In the genomic region with DNA sequence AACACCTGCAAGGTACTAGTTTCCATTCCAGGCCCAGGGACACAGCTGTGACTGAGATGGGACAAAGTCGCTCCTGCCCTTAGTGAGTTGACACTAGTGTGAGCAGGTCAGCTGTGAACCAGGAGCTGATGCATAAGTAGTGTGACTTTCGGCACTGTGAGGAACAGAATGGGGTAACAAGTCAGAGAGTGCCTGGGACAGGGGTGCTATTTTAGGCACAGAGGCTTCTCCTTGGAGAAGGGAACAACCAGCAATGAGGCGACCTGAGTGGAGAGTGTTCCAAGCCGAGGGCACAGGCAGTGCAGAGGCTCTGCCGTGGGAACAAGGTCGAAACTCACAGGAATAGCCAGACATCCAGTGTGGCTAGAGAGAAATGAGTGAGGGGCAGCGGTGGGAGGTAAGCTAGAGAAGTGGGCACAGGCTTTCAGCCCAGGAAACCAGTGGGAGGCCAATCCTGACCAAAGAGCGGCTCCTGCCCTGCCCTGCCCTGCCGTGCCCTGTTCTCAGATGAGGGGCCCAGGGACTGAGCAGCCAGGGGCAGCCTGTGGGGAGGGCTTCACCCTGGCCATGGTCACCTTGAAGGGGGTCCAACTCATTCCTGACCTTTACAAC, we compare ENCODE assay signal across 20 cellular contexts.
"Had no signal": no experiment of that assay in that cellular context is flagged by ENCODE, and none has a peak within 500 bp of the region (broad histone marks: within the 10 kb centered on the region; RNA-seq: fewer than 3 reads in every experiment).

No MANE protein-coding gene starts in this region.

- H3K27ac Mint-ChIP-seq: activated CD8-positive, alpha-beta T cell treated with anti-CD3 and anti-CD28 coated beads for 36 hours; dendritic cell treated with granulocyte-macrophage colony-stimulating factor and Interleukin-4, amounts not matched to agents 40 ng/mL and 50 ng/mL, for 4 days; mesothelial cell of epicardium; progenitor cell of endocrine pancreas had no signal

- DNase-seq: activated CD4-positive, alpha-beta T cell treated with anti-CD3 and anti-CD28 coated beads for 48 hours; activated CD4-positive, CD25-positive, alpha-beta regulatory T cell; activated CD8-positive, alpha-beta T cell treated with anti-CD3 and anti-CD28 coated beads for 36 hours; activated effector memory CD4-positive, alpha-beta T cell treated with Interleukin-2 at 50 U/mL for 16 hours; activated naive CD4-positive, alpha-beta T cell treated with anti-CD3 and anti-CD28 coated beads, Interleukin-2, amount 50 U/mL, for 16 hours; activated T-cell treated with anti-CD3 and anti-CD28 coated beads, Interleukin-2, amount 50 U/mL, for 48 hours; effector CD8-positive, alpha-beta T cell; lower lobe of right lung; occipital lobe; SK-N-SH had no signal

- H3K4me3 Mint-ChIP-seq: activated CD8-positive, alpha-beta T cell treated with anti-CD3 and anti-CD28 coated beads for 36 hours; dendritic cell treated with granulocyte-macrophage colony-stimulating factor and Interleukin-4, amounts not matched to agents 40 ng/mL and 50 ng/mL, for 4 days; mesothelial cell of epicardium; natural killer cell treated with Interleukin-12 subunit alpha and Interleukin-12 subunit beta and Interleukin-15 and Interleukin-18, amount 100 ng/mL, for 72 hours had no signal

- FAIRE-seq: astrocyte, endothelial cell of umbilical vein had no signal

- H3K4me3 ChIP-seq: breast epithelium, esophagus muscularis mucosa, gastroesophageal sphincter, lower lobe of right lung, skin epidermis had no signal

- H3K9me3 Mint-ChIP-seq: activated CD8-positive, alpha-beta T cell treated with anti-CD3 and anti-CD28 coated beads for 36 hours; dendritic cell treated with granulocyte-macrophage colony-stimulating factor and Interleukin-4, amounts not matched to agents 40 ng/mL and 50 ng/mL, for 4 days; mesothelial cell of epicardium; natural killer cell treated with Interleukin-12 subunit alpha and Interleukin-12 subunit beta and Interleukin-15 and Interleukin-18, amount 100 ng/mL, for 72 hours had no signal

- H3K4me1 ChIP-seq: breast epithelium, esophagus muscularis mucosa, gastroesophageal sphincter, lower lobe of right lung had no signal

- H3K36me3 Mint-ChIP-seq: mesothelial cell of epicardium; natural killer cell treated with Interleukin-12 subunit alpha and Interleukin-12 subunit beta and Interleukin-15 and Interleukin-18, amount 100 ng/mL, for 72 hours had no signal

- H3K27me3 ChIP-seq: breast epithelium, esophagus muscularis mucosa, gastroesophageal sphincter had no signal

- H3K27ac ChIP-seq: breast epithelium, esophagus muscularis mucosa, gastroesophageal sphincter, lower lobe of right lung, skin epidermis had no signal

- ATAC-seq: activated CD8-positive, alpha-beta T cell treated with anti-CD3 and anti-CD28 coated beads for 36 hours; gastroesophageal sphincter; lower lobe of right lung; natural killer cell treated with Interleukin-12 subunit alpha and Interleukin-12 subunit beta and Interleukin-15 and Interleukin-18, amount 100 ng/mL, for 72 hours had no signal

- H3K9me3 ChIP-seq: breast epithelium, esophagus muscularis mucosa, gastroesophageal sphincter, lower lobe of right lung, SK-N-SH had no signal

- H3K36me3 ChIP-seq: breast epithelium had no signal

- H3K27me3 Mint-ChIP-seq: activated CD8-positive, alpha-beta T cell treated with anti-CD3 and anti-CD28 coated beads for 36 hours; dendritic cell treated with granulocyte-macrophage colony-stimulating factor and Interleukin-4, amounts not matched to agents 40 ng/mL and 50 ng/mL, for 4 days; natural killer cell treated with Interleukin-12 subunit alpha and Interleukin-12 subunit beta and Interleukin-15 and Interleukin-18, amount 100 ng/mL, for 72 hours; progenitor cell of endocrine pancreas had no signal
